ENCODE assay signal across 8 cellular contexts in genomic region chr17:7929158-7930029, GRCh38. TPM values are rescaled to one million over a fixed set of nuclear protein-coding genes. Genes with fewer than 3 reads are reported as not detected.
DNase-seq lines count a peak whose midpoint lies in the region; ATAC-seq, FAIRE-seq and TF ChIP-seq lines count a peak whose summit lies in the region.

TSS of gene KCNAB3 (minus strand) at chr17:7929856. CDS start at chr17:7929435, 421 bp downstream.

- H3K4me1 ChIP-seq in H1 (replicated peaks in 1 of 4; ENCODE audit: control insufficient read depth in 3 of 4, insufficient read depth in 4 of 4, low read length in 3 of 4) = peaks cover 0 to 5% (median 3%) of the 10 kb centered on the region in 4 experiments; a peak in 4 of 7 replicates

- 0 out of 4 replicates have a peak, but pooled peaks cover 0 to 4% of the 10 kb centered on the region in 2 experiments for H3K79me2 ChIP-seq in H1 (ENCODE audit: control insufficient read depth in 1 of 2, insufficient read depth in 2 of 2, low read length in 2 of 2)

- no peak within 1 kb of the TSS; the same call in 1 of the 2 replicates for H3K18ac ChIP-seq in H1 (ENCODE audit: extremely low read depth, low read length)

- ATAC-seq in activated CD8-positive, alpha-beta memory T cell treated with anti-CD3 and anti-CD28 coated beads, Interleukin-2, amount 10 ng/mL, durations not matched to agents 7 days and 5 days = peak; percentile 41
- no peak for ATAC-seq in natural killer cell treated with Interleukin-12 subunit alpha and Interleukin-12 subunit beta and Interleukin-15 and Interleukin-18, amount 100 ng/mL, for 72 hours
- ATAC-seq in HG02623 (IDR thresholded peaks at IDR 0.05; ENCODE audit: unreplicated experiment) = no peak
- ATAC-seq in HG03378 (IDR thresholded peaks at IDR 0.05; ENCODE audit: unreplicated experiment) = no peak

- H2BK120ac ChIP-seq in H1 (replicated peaks; ENCODE audit: low read depth, low read length) = no peak within 1 kb of the TSS

- H4K91ac ChIP-seq in H1 (replicated peaks; ENCODE audit: insufficient read length, low read length) = no peak within 1 kb of the TSS

- CTCF ChIA-PET in activated CD8-positive, alpha-beta memory T cell treated with anti-CD3 and anti-CD28 coated beads, Interleukin-2, amount 10 ng/mL, durations not matched to agents 7 days and 5 days (lab: Charles Lee) = interaction anchor here (0.9 to 12.2 kb wide), 4 partner anchors 12 to 190 kb away, joined by 3 to 130 read pairs (median 25); partner anchors contain the start of gene RNF227
- CTCF ChIA-PET in H1 (lab: Charles Lee; ENCODE audit: partially characterized antibody) = interaction anchor here (0.6 to 2.4 kb wide), 9 partner anchors 13 to 128 kb away, joined by 3 to 19 read pairs (median 4); partner anchors contain the start of gene KDM6B

- DNase-seq in activated CD8-positive, alpha-beta memory T cell treated with anti-CD3 and anti-CD28 coated beads, Interleukin-2, amount 10 ng/mL, durations not matched to agents 7 days and 5 days = peak; percentile 82
- DNase-seq in activated CD8-positive, alpha-beta memory T cell treated with anti-CD3 and anti-CD28 coated beads, Interleukin-2, amount 50 U/mL, for 48 hours = no peak
- peak; percentile 85 for DNase-seq in activated CD4-positive, alpha-beta T cell treated with anti-CD3 and anti-CD28 coated beads, Interleukin-2, amount 10 ng/mL, durations not matched to agents 24 days and 14 days
- DNase-seq in H1 (ENCODE audit: low read depth in 1 of 2, low spot score in 2 of 2) (peak in 1 of 2 experiments; percentile 83), GDM1 (lab: John Stamatoyannopoulos, UW) (no peak)
- no peak for DNase-seq in natural killer cell treated with Interleukin-12 subunit alpha and Interleukin-12 subunit beta and Interleukin-15 and Interleukin-18, amount 100 ng/mL, for 72 hours (ENCODE audit: low spot score)

- no peak within 1 kb of the TSS for H4K5ac ChIP-seq in H1 (ENCODE audit: insufficient read length, low read depth, low read length)

- no peak for TF ChIP-seq CTCF in H1 (IDR thresholded peaks at IDR 0.05; ENCODE audit: control extremely low read depth in 1 of 3, insufficient read depth in 1 of 3, low read depth in 1 of 3, low read length in 3 of 3)

- no peak within 1 kb of the TSS for H4K8ac ChIP-seq in H1 (ENCODE audit: extremely low read depth, insufficient read depth, low read length)

- TF ChIP-seq RAD21 in H1 (IDR thresholded peaks at IDR 0.05 in 1 of 2, conservative IDR thresholded peaks at IDR 0.05 in 1 of 2; ENCODE audit: low read depth in 2 of 2, low read length in 2 of 2) = no peak

- no peak within 1 kb of the TSS for H2BK5ac ChIP-seq in H1 (ENCODE audit: low read depth, low read length)

- TF ChIP-seq POLR2A in H1 (IDR thresholded peaks at IDR 0.05; ENCODE audit: control extremely low read depth in 1 of 2, low read depth in 2 of 2, low read length in 2 of 2) = 0 out of 3 replicates have a peak, but pooled peaks of 1 of the 2 experiments have one; percentile 23

- 8% methylated on average over 19 of the region's 67 CpGs; no CpG with 5 or more reads in 1 of the 2 experiments for WGBS in H1 (ENCODE audit: extremely low coverage in 1 of 2, insufficient coverage in 1 of 2, insufficient read length in 1 of 2, insufficient replicate concordance in 2 of 2, low coverage in 1 of 2, low lambda C conversion rate in 2 of 2, missing lambda C conversion rate in 1 of 2), 2 experiments

- no peak within 1 kb of the TSS for H3K27ac ChIP-seq in H1 (ENCODE audit: low read depth, low read length)

- H3K14ac ChIP-seq in H1 (ENCODE audit: insufficient read length) = no peak within 1 kb of the TSS

- H3K9ac ChIP-seq in H1 (replicated peaks in 1 of 4; ENCODE audit: extremely low read depth in 1 of 4, low read depth in 3 of 4, low read length in 3 of 4) = peak within 1 kb of the TSS in 1 of 4 experiments; percentile 66; a peak in 2 of 7 replicates

- peak within 1 kb of the TSS; percentile 50 to 95 (median 60) for H3K4me3 ChIP-seq in H1 (ENCODE audit: extremely low read depth in 1 of 4, insufficient read depth in 2 of 4, low read depth in 3 of 4, low read length in 4 of 4)

- no peak within 1 kb of the TSS for H2BK20ac ChIP-seq in H1 (ENCODE audit: low read length)

- H3K4me1 Mint-ChIP-seq in activated CD8-positive, alpha-beta memory T cell treated with anti-CD3 and anti-CD28 coated beads, Interleukin-2, amount 10 ng/mL, durations not matched to agents 7 days and 5 days = peaks cover 37% of the 10 kb centered on the region
- H3K4me1 Mint-ChIP-seq in activated CD4-positive, alpha-beta T cell treated with anti-CD3 and anti-CD28 coated beads, Interleukin-2, amount 10 ng/mL, durations not matched to agents 24 days and 14 days = peaks cover 30% of the 10 kb centered on the region
- H3K4me1 Mint-ChIP-seq in natural killer cell treated with Interleukin-12 subunit alpha and Interleukin-12 subunit beta and Interleukin-15 and Interleukin-18, amount 100 ng/mL, for 72 hours (ENCODE audit: low read depth in 2 of 2) = peaks cover 34 to 42% of the 10 kb centered on the region in 2 donors

- H2AFZ ChIP-seq in H1 (ENCODE audit: low read length) = no peak within 1 kb of the TSS; the same call in 1 of the 2 replicates

- H2BK12ac ChIP-seq in H1 (ENCODE audit: low read depth, low read length) = no peak within 1 kb of the TSS

- POLR2A ChIA-PET in H1 (lab: Charles Lee; ENCODE audit: partially characterized antibody) = interaction anchor here (0.8 to 1.2 kb wide), 2 partner anchors 11 to 243 kb away, joined by 3 read pairs; no protein-coding TSS in a partner anchor

- H3K27me3 Mint-ChIP-seq in activated CD8-positive, alpha-beta memory T cell treated with anti-CD3 and anti-CD28 coated beads, Interleukin-2, amount 10 ng/mL, durations not matched to agents 7 days and 5 days = no peaks in the 10 kb centered on the region
- H3K27me3 Mint-ChIP-seq in activated CD4-positive, alpha-beta T cell treated with anti-CD3 and anti-CD28 coated beads, Interleukin-2, amount 10 ng/mL, durations not matched to agents 24 days and 14 days = no peaks in the 10 kb centered on the region
- H3K27me3 Mint-ChIP-seq in natural killer cell treated with Interleukin-12 subunit alpha and Interleukin-12 subunit beta and Interleukin-15 and Interleukin-18, amount 100 ng/mL, for 72 hours = no peaks in the 10 kb centered on the region

- H3K27me3 ChIP-seq in H1 (replicated peaks in 1 of 4; ENCODE audit: control insufficient read depth in 3 of 4, extremely low read depth in 1 of 4, insufficient read depth in 3 of 4, low read length in 3 of 4) = peaks cover 11 to 44% (median 37%) of the 10 kb centered on the region in 4 experiments

- peak within 1 kb of the TSS; percentile 19; the same call in 1 of the 2 replicates for H2BK15ac ChIP-seq in H1 (ENCODE audit: low read length)

- H3K9me3 Mint-ChIP-seq in activated CD8-positive, alpha-beta memory T cell treated with anti-CD3 and anti-CD28 coated beads, Interleukin-2, amount 10 ng/mL, durations not matched to agents 7 days and 5 days (ENCODE audit: low read depth) = no peaks in the 10 kb centered on the region
- H3K9me3 Mint-ChIP-seq in activated CD4-positive, alpha-beta T cell treated with anti-CD3 and anti-CD28 coated beads, Interleukin-2, amount 10 ng/mL, durations not matched to agents 24 days and 14 days = no peaks in the 10 kb centered on the region
- H3K9me3 Mint-ChIP-seq in natural killer cell treated with Interleukin-12 subunit alpha and Interleukin-12 subunit beta and Interleukin-15 and Interleukin-18, amount 100 ng/mL, for 72 hours = no peaks in the 10 kb centered on the region

- no peak within 1 kb of the TSS for H3K56ac ChIP-seq in H1 (replicated peaks; ENCODE audit: insufficient read length, low read depth, low read length)

- FAIRE-seq in H1 (lab: Jason Lieb, UNC) = peak; percentile 42

- peak within 1 kb of the TSS; percentile 78 to 96 for H3K4me2 ChIP-seq in H1 (ENCODE audit: insufficient read depth in 1 of 2, low read depth in 2 of 2, low read length in 2 of 2)

- peaks cover 7% of the 10 kb centered on the region for H3K36me3 Mint-ChIP-seq in activated CD8-positive, alpha-beta memory T cell treated with anti-CD3 and anti-CD28 coated beads, Interleukin-2, amount 10 ng/mL, durations not matched to agents 7 days and 5 days
- peaks cover 19% of the 10 kb centered on the region for H3K36me3 Mint-ChIP-seq in activated CD4-positive, alpha-beta T cell treated with anti-CD3 and anti-CD28 coated beads, Interleukin-2, amount 10 ng/mL, durations not matched to agents 24 days and 14 days (ENCODE audit: low read depth)
- H3K36me3 Mint-ChIP-seq in natural killer cell treated with Interleukin-12 subunit alpha and Interleukin-12 subunit beta and Interleukin-15 and Interleukin-18, amount 100 ng/mL, for 72 hours = no peaks in the 10 kb centered on the region

- intact Hi-C loops in activated CD4-positive, alpha-beta T cell treated with anti-CD3 and anti-CD28 coated beads, Interleukin-2, amount 10 ng/mL, durations not matched to agents 24 days and 14 days (cut with micrococcal nuclease) = loop anchor here (5.0 to 10.0 kb wide), 3 partner anchors 42 to 355 kb away; partner anchors contain the start of genes CHD3, RANGRF, TP53 and WRAP53

- peaks cover 15% of the 10 kb centered on the region for H3K23me2 ChIP-seq in H1 (ENCODE audit: low read depth, low read length)

- H3K36me3 ChIP-seq in H1 (ENCODE audit: control insufficient read depth in 2 of 4, insufficient read depth in 4 of 4, low read length in 3 of 4) = 0 out of 8 replicates have a peak, but pooled peaks cover 0 to 3% (median 0%) of the 10 kb centered on the region in 4 experiments

- H4K20me1 ChIP-seq in H1 (replicated peaks in 1 of 2; ENCODE audit: control insufficient read depth in 1 of 2, insufficient read depth in 2 of 2, low read length in 2 of 2) = peaks cover 0 to 5% of the 10 kb centered on the region in 2 experiments

- H3K4me3 Mint-ChIP-seq in activated CD8-positive, alpha-beta memory T cell treated with anti-CD3 and anti-CD28 coated beads, Interleukin-2, amount 10 ng/mL, durations not matched to agents 7 days and 5 days = peak within 1 kb of the TSS; percentile 97
- H3K4me3 Mint-ChIP-seq in activated CD4-positive, alpha-beta T cell treated with anti-CD3 and anti-CD28 coated beads, Interleukin-2, amount 10 ng/mL, durations not matched to agents 24 days and 14 days = peak within 1 kb of the TSS; percentile 98
- H3K4me3 Mint-ChIP-seq in natural killer cell treated with Interleukin-12 subunit alpha and Interleukin-12 subunit beta and Interleukin-15 and Interleukin-18, amount 100 ng/mL, for 72 hours = peak within 1 kb of the TSS; percentile 96

- H3K9me3 ChIP-seq in H1 (ENCODE audit: insufficient read depth in 2 of 2, low read depth in 1 of 2, low read length in 1 of 2) = no peaks in the 10 kb centered on the region

- H3K79me1 ChIP-seq in H1 (ENCODE audit: low read depth, low read length) = no peaks in the 10 kb centered on the region

- H3K27ac Mint-ChIP-seq in activated CD8-positive, alpha-beta memory T cell treated with anti-CD3 and anti-CD28 coated beads, Interleukin-2, amount 10 ng/mL, durations not matched to agents 7 days and 5 days = peak within 1 kb of the TSS; percentile 97
- H3K27ac Mint-ChIP-seq in activated CD4-positive, alpha-beta T cell treated with anti-CD3 and anti-CD28 coated beads, Interleukin-2, amount 10 ng/mL, durations not matched to agents 24 days and 14 days = peak within 1 kb of the TSS; percentile 99
- H3K27ac Mint-ChIP-seq in natural killer cell treated with Interleukin-12 subunit alpha and Interleukin-12 subunit beta and Interleukin-15 and Interleukin-18, amount 100 ng/mL, for 72 hours = peak within 1 kb of the TSS in 1 of 2 donors; percentile 83

- no peak within 1 kb of the TSS for H3K4ac ChIP-seq in H1 (replicated peaks; ENCODE audit: insufficient read length, low read depth, low read length)

- TF ChIP-seq EP300 in H1 (IDR thresholded peaks at IDR 0.05; ENCODE audit: borderline replicate concordance in 1 of 2, low read depth in 2 of 2, low read length in 2 of 2) = no peak

- 0 out of 2 replicates have a peak within 1 kb of the TSS, but pooled peaks have one; percentile 48 for H2AK5ac ChIP-seq in H1 (ENCODE audit: low read depth, low read length)

- H3K23ac ChIP-seq in H1 (ENCODE audit: insufficient read length) = peak within 1 kb of the TSS; percentile 22

RNA-seq across cellular contexts. Expression of gene KCNAB3, which starts in this region (rescaled TPM):
- 1 to 10 TPM; 6.6 to 6.7 TPM for total RNA-seq in activated CD8-positive, alpha-beta memory T cell treated with anti-CD3 and anti-CD28 coated beads, Interleukin-2, amount 10 ng/mL, durations not matched to agents 7 days and 5 days
- total RNA-seq in activated CD4-positive, alpha-beta T cell treated with anti-CD3 and anti-CD28 coated beads, Interleukin-2, amount 10 ng/mL, durations not matched to agents 24 days and 14 days = 9.7 and 12.8 TPM in 2 replicates
- total RNA-seq in H1 (2021; fragmentation: NEBNext Ultra II Directional; extraction: Animal tissue kit (Norgen Biotek cat#: 25700)) = 2.3 and 2.4 TPM in 2 replicates
- polyA plus RNA-seq in H1 (2011; rRNA removed) = 1.7 and 2.8 TPM in 2 replicates
- 2.8 TPM for polyA plus RNA-seq in H1 (2011; cell fraction: cytosol; rRNA removed)
- 17.5 TPM for polyA plus RNA-seq in H1 (2011; cell fraction: nucleus; rRNA removed)
- polyA plus RNA-seq in H1 (2012, experiment 1 of 2) = 2.6 to 3.4 TPM (median 3.3 TPM) in 4 replicates
- 1.2 TPM for polyA plus RNA-seq in H1 (2012, experiment 2 of 2)
- polyA plus RNA-seq in H1 (2013, experiment 1 of 2) = 4.1 TPM
- 3.9 TPM for polyA plus RNA-seq in H1 (2013, experiment 2 of 2)
- 0.90 and 2.5 TPM in 2 replicates for polyA minus RNA-seq in H1 (2011; rRNA and poly(A)+ RNA removed)
- 2.3 TPM for polyA minus RNA-seq in H1 (2011; cell fraction: cytosol; rRNA and poly(A)+ RNA removed)
- 4.6 TPM for polyA minus RNA-seq in H1 (2011; cell fraction: nucleus; rRNA and poly(A)+ RNA removed)
- total RNA-seq in natural killer cell treated with Interleukin-12 subunit alpha and Interleukin-12 subunit beta and Interleukin-15 and Interleukin-18, amount 100 ng/mL, for 72 hours = 10 to 100 TPM in 1 of 2 donors, 1 to 10 TPM in 1; 8.9 to 14.6 TPM

Comparison
In these comparisons a context has a peak if more than half of its experiments do, and no peak if none do; other contexts are left out.
1. DNase-seq: peak in activated CD8-positive, alpha-beta memory T cell treated with anti-CD3 and anti-CD28 coated beads, Interleukin-2, amount 10 ng/mL, durations not matched to agents 7 days and 5 days (single experiment) and activated CD4-positive, alpha-beta T cell treated with anti-CD3 and anti-CD28 coated beads, Interleukin-2, amount 10 ng/mL, durations not matched to agents 24 days and 14 days (single experiment); none in activated CD8-positive, alpha-beta memory T cell treated with anti-CD3 and anti-CD28 coated beads, Interleukin-2, amount 50 U/mL, for 48 hours (single experiment), natural killer cell treated with Interleukin-12 subunit alpha and Interleukin-12 subunit beta and Interleukin-15 and Interleukin-18, amount 100 ng/mL, for 72 hours (single experiment) and GDM1 (single experiment).
2. Peak in every context shown above with its lines, with median percentiles within 50 percentile points of each other: H3K4me3 Mint-ChIP-seq.